In the genomic region with DNA sequence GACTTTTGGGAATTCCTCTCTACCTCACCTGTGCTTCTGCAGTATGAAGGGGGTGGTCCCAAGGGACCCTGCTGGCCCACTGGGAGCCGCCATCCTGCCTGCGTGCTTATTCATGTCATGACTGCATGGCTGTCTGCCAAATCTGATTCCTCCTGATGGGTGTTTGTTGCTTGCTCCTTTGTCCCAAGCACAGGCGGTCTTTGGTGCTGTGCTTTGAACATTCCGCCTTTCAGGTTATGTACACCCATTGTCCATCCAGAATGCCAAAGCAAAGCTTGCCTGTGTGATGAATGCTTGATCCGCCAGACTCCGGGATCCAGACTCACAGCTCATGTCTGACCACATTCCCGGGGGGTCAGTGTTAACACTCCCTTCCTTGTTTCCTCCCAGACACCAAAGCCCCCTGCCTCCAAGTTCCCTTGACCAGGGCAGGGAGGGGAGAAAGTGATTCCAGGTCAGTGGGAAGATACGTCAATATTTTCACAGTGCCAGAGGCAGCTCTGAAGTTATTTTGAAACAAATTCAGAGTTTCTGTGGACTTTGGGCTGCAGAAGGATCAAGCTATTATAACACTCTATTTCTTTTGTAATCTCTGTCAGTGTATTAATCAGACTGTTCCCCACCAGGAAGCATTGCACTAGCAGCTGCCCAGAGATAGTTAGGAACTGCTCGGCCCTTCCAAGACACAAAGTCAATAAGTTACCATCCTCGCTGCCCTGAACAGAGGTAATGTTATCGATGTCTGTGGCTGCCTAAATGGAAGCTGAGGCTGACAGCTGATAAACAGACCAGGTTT, we compare ENCODE assay signal across 1 cellular context.
TF ChIP-seq lines count a peak whose summit lies in the region.

No MANE protein-coding gene starts in this region.

TF ChIP-seq in GM23338, 12 proteins besides CTCF, POLR2A, EP300 and RAD21 (continued from another document):
- TF ChIP-seq, protein P1, sequence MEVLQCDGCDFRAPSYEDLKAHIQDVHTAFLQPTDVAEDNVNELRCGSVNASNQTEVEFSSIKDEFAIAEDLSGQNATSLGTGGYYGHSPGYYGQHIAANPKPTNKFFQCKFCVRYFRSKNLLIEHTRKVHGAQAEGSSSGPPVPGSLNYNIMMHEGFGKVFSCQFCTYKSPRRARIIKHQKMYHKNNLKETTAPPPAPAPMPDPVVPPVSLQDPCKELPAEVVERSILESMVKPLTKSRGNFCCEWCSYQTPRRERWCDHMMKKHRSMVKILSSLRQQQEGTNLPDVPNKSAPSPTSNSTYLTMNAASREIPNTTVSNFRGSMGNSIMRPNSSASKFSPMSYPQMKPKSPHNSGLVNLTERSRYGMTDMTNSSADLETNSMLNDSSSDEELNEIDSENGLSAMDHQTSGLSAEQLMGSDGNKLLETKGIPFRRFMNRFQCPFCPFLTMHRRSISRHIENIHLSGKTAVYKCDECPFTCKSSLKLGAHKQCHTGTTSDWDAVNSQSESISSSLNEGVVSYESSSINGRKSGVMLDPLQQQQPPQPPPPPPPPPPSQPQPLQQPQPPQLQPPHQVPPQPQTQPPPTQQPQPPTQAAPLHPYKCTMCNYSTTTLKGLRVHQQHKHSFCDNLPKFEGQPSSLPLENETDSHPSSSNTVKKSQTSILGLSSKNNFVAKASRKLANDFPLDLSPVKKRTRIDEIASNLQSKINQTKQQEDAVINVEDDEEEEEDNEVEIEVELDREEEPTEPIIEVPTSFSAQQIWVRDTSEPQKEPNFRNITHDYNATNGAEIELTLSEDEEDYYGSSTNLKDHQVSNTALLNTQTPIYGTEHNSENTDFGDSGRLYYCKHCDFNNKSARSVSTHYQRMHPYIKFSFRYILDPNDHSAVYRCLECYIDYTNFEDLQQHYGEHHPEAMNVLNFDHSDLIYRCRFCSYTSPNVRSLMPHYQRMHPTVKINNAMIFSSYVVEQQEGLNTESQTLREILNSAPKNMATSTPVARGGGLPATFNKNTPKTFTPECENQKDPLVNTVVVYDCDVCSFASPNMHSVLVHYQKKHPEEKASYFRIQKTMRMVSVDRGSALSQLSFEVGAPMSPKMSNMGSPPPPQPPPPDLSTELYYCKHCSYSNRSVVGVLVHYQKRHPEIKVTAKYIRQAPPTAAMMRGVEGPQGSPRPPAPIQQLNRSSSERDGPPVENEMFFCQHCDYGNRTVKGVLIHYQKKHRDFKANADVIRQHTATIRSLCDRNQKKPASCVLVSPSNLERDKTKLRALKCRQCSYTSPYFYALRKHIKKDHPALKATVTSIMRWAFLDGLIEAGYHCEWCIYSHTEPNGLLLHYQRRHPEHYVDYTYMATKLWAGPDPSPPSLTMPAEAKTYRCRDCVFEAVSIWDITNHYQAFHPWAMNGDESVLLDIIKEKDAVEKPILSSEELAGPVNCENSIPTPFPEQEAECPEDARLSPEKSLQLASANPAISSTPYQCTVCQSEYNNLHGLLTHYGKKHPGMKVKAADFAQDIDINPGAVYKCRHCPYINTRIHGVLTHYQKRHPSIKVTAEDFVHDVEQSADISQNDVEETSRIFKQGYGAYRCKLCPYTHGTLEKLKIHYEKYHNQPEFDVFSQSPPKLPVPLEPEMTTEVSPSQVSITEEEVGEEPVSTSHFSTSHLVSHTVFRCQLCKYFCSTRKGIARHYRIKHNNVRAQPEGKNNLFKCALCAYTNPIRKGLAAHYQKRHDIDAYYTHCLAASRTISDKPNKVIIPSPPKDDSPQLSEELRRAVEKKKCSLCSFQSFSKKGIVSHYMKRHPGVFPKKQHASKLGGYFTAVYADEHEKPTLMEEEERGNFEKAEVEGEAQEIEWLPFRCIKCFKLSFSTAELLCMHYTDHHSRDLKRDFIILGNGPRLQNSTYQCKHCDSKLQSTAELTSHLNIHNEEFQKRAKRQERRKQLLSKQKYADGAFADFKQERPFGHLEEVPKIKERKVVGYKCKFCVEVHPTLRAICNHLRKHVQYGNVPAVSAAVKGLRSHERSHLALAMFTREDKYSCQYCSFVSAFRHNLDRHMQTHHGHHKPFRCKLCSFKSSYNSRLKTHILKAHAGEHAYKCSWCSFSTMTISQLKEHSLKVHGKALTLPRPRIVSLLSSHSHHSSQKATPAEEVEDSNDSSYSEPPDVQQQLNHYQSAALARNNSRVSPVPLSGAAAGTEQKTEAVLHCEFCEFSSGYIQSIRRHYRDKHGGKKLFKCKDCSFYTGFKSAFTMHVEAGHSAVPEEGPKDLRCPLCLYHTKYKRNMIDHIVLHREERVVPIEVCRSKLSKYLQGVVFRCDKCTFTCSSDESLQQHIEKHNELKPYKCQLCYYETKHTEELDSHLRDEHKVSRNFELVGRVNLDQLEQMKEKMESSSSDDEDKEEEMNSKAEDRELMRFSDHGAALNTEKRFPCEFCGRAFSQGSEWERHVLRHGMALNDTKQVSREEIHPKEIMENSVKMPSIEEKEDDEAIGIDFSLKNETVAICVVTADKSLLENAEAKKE (CRISPR knock-in tag; IDR thresholded peaks at IDR 0.05): no peak
- TF ChIP-seq STAT1 (IDR thresholded peaks at IDR 0.05; ENCODE audit: unreplicated experiment) (no peak), POLR2AphosphoS5 (IDR thresholded peaks at IDR 0.05; ENCODE audit: low read depth) (no peak)
